14 cellular contexts compared by ENCODE assay signal in genomic region chr13:108195146-108195545, GRCh38.
"Had no signal": no experiment of that assay in that cellular context is flagged by ENCODE, and none has a peak within 500 bp of the region (broad histone marks: within the 10 kb centered on the region; RNA-seq: fewer than 3 reads in every experiment).

No MANE protein-coding gene starts in this region.

- H3K36me3 ChIP-seq: gastrocnemius medialis, ovary, stomach, thyroid gland had no signal

- H3K27ac ChIP-seq: gastrocnemius medialis, ovary, stomach, thyroid gland had no signal

- ATAC-seq: activated naive CD8-positive, alpha-beta T cell treated with anti-CD3 and anti-CD28 coated beads, Interleukin-2, amount 50 U/mL, for 24 hours; gastrocnemius medialis; T-helper 17 cell had no signal

- H3K9me3 ChIP-seq: gastrocnemius medialis, thyroid gland had no signal

- H3K4me1 Mint-ChIP-seq: activated CD4-positive, alpha-beta T cell treated with anti-CD3 and anti-CD28 coated beads, Interleukin-2, amount 10 ng/mL, durations not matched to agents 7 days and 5 days; activated naive CD8-positive, alpha-beta T cell treated with anti-CD3 and anti-CD28 coated beads, Interleukin-2, amount 50 U/mL, for 24 hours; neural crest cell; T-helper 17 cell had no signal

- H3K4me1 ChIP-seq: stomach, thyroid gland had no signal

- H3K27me3 ChIP-seq: gastrocnemius medialis, ovary, stomach, thyroid gland had no signal

- DNase-seq: activated CD4-positive, alpha-beta T cell treated with anti-CD3 and anti-CD28 coated beads, Interleukin-2, amount 10 ng/mL, durations not matched to agents 7 days and 5 days; activated CD4-positive, CD25-positive, alpha-beta regulatory T cell; activated CD8-positive, alpha-beta memory T cell treated with anti-CD3 and anti-CD28 coated beads for 24 hours; activated naive CD4-positive, alpha-beta T cell treated with Interleukin-2 at 50 U/mL for 16 hours; activated naive CD8-positive, alpha-beta T cell treated with anti-CD3 and anti-CD28 coated beads, Interleukin-2, amount 50 U/mL, for 24 hours; dermis blood vessel endothelial cell; gastrocnemius medialis; ovary; stimulated activated CD4-positive, alpha-beta T cell treated with anti-CD3 and anti-CD28 coated beads, Interleukin-4, amount 100 ng/mL, for 4 hours; stomach; T-helper 17 cell; thyroid gland had no signal

- H3K27ac Mint-ChIP-seq: activated CD4-positive, alpha-beta T cell treated with anti-CD3 and anti-CD28 coated beads, Interleukin-2, amount 10 ng/mL, durations not matched to agents 7 days and 5 days; activated naive CD8-positive, alpha-beta T cell treated with anti-CD3 and anti-CD28 coated beads, Interleukin-2, amount 50 U/mL, for 24 hours; mesothelial cell of epicardium; T-helper 17 cell had no signal

- H3K4me3 ChIP-seq: gastrocnemius medialis, ovary, stomach, thyroid gland had no signal

- H3K36me3 Mint-ChIP-seq: mesothelial cell of epicardium had no signal

- H3K4me3 Mint-ChIP-seq: activated CD4-positive, alpha-beta T cell treated with anti-CD3 and anti-CD28 coated beads, Interleukin-2, amount 10 ng/mL, durations not matched to agents 7 days and 5 days; activated naive CD8-positive, alpha-beta T cell treated with anti-CD3 and anti-CD28 coated beads, Interleukin-2, amount 50 U/mL, for 24 hours; mesothelial cell of epicardium; neural crest cell; T-helper 17 cell had no signal
